ENCODE assay signal across 17 cellular contexts in the genomic region with DNA sequence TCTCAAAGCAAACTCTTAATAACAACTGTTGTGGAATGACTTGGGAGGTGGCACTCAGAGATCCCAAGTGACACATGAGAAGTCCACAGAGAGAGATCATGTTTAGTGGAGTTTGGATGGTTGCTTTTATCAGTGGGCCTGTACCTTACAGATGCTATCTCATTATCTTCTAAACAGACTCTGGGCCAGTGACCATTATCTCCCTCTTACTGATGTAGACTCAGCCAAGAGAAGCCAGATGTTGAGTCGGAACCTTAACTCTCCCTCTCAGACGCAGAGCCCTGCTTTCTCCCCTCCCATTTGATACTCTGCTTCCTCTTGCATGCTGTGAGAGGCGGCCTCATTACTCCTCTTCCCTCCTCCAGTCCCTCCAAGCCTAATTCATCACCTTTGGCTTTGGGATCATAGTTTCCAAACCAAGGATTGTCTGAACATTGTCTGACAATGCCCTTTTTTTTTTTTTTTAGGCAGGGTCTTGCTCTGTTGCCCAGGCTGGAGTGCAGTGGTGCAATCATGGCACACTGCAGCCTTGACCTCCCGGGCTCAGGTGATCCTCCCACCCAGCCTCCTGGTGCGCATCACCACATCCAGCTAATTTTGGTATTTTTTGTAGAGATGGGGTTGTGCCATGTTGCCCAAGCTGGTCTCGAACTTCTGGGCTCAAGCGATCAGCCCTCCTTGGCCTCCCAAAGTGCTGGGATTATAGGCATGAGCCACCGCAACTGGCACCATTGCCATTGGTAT. TPM values are rescaled to one million over a fixed set of nuclear protein-coding genes. Genes with fewer than 3 reads are reported as not detected.
A peak's percentile ranks its signal among the peaks of the same experiment; 100 is the strongest.
DNase-seq lines count a peak whose midpoint lies in the region; ATAC-seq and TF ChIP-seq lines count a peak whose summit lies in the region.
"Had no signal": no experiment of that assay in that cellular context is flagged by ENCODE, and none has a peak within 500 bp of the region (broad histone marks: within the 10 kb centered on the region; RNA-seq: fewer than 3 reads in every experiment).

No MANE protein-coding gene starts in this region.

- H3K36me3 ChIP-seq in BLaER1 (no peaks in the 10 kb centered on the region), HUES64 (ENCODE audit: insufficient read depth, low read length) (no peaks in the 10 kb centered on the region), ectodermal cell (ENCODE audit: control insufficient read depth, insufficient read depth, low read length) (no peaks in the 10 kb centered on the region), tibial nerve (no peaks in the 10 kb centered on the region), testis (ENCODE audit: low read depth, missing control alignments) (no peaks in the 10 kb centered on the region)
- no peaks in the 10 kb centered on the region for H3K36me3 ChIP-seq in naive thymus-derived CD4-positive, alpha-beta T cell (ENCODE audit: control insufficient read depth in 2 of 3, insufficient read depth in 3 of 3, low read length in 3 of 3)
- H3K36me3 ChIP-seq: colonic mucosa had no signal

- H3K9me3 ChIP-seq in BLaER1 (no peaks in the 10 kb centered on the region), HUES64 (ENCODE audit: insufficient read depth, low read depth, low read length) (no peaks in the 10 kb centered on the region), ectodermal cell (ENCODE audit: control insufficient read depth, low read length) (no peaks in the 10 kb centered on the region), tibial nerve (no peaks in the 10 kb centered on the region), testis (no peaks in the 10 kb centered on the region)
- no peaks in the 10 kb centered on the region for H3K9me3 ChIP-seq in naive thymus-derived CD4-positive, alpha-beta T cell (ENCODE audit: control insufficient read depth in 2 of 3, low read length in 3 of 3)
- H3K9me3 ChIP-seq: colonic mucosa had no signal

- no peak for TF ChIP-seq POLR2A in tibial nerve (IDR thresholded peaks at IDR 0.05)
- no peak for TF ChIP-seq POLR2A in testis (IDR thresholded peaks at IDR 0.05)

- H3K4me1 ChIP-seq in BLaER1 (peaks cover 73% of the 10 kb centered on the region), HUES64 (ENCODE audit: insufficient read depth, low read length) (peaks cover 33% of the 10 kb centered on the region), ectodermal cell (ENCODE audit: control insufficient read depth, insufficient read depth, low read length) (peaks cover 21% of the 10 kb centered on the region), tibial nerve (peaks cover 0 to 52% (median 27%) of the 10 kb centered on the region in 4 donors), testis (peaks cover 52% of the 10 kb centered on the region)
- peaks cover 10 to 28% of the 10 kb centered on the region in 2 donors for H3K4me1 ChIP-seq in naive thymus-derived CD4-positive, alpha-beta T cell (ENCODE audit: control insufficient read depth in 2 of 2, insufficient read depth in 2 of 2, low read length in 2 of 2)

- no peaks in the 10 kb centered on the region for H3K36me3 Mint-ChIP-seq in naive thymus-derived CD4-positive, alpha-beta T cell

- peak overlapping the region; percentile 96; the same call in 1 of the 2 replicates for H3K4me2 ChIP-seq in BLaER1

- H3K27ac ChIP-seq in BLaER1 (no peak overlapping the region), HUES64 (ENCODE audit: low read depth, low read length) (peak overlapping the region; percentile 88), ectodermal cell (ENCODE audit: insufficient read depth, low read depth, low read length, poor library complexity, severe bottlenecking) (peak overlapping the region; percentile 88), tibial nerve (peak overlapping the region in 1 of 4 donors; percentile 98), testis (no peak overlapping the region)
- no peak overlapping the region for H3K27ac ChIP-seq in naive thymus-derived CD4-positive, alpha-beta T cell (ENCODE audit: low read depth, low read length)
- H3K27ac ChIP-seq: colonic mucosa had no signal

- WGBS in HUES64, result 64% methylated on average over 8 of the region's 8 CpGs
- 60 to 63% methylated on average over 8 of the region's 8 CpGs for WGBS in ectodermal cell, 2 experiments
- WGBS in tibial nerve, 2 donors, result 73 to 86% methylated on average over 8 of the region's 8 CpGs
- 79 to 85% methylated on average over 8 of the region's 8 CpGs for WGBS in testis, 2 donors

- no peak for DNase-seq in naive thymus-derived CD4-positive, alpha-beta T cell
- DNase-seq in tibial nerve (ENCODE audit: low spot score in 2 of 2) (no peak), GF-D8 (lab: John Stamatoyannopoulos, UW) (no peak), testis (no peak), NCI-H748 treated with DMSO at 0.1 percent for 48 hours (lab: John Stamatoyannopoulos, UW) (no peak)
- DNase-seq: activated CD4-positive, alpha-beta T cell treated with anti-CD3 and anti-CD28 coated beads, Interleukin-2, amount 50 U/mL, for 1 hour; activated T-cell treated with anti-CD3 and anti-CD28 coated beads, Interleukin-2, amount 50 U/mL, for 48 hours; colonic mucosa; kidney glomerular epithelial cell; NCI-H2029 treated with DMSO at 0.1 percent for 48 hours; stimulated activated CD4-positive, alpha-beta T cell treated with anti-CD3 and anti-CD28 coated beads, Interleukin-2, amount 100 ng/mL, for 24 hours; trophoblast cell had no signal

- H3K4me1 Mint-ChIP-seq in naive thymus-derived CD4-positive, alpha-beta T cell, result peaks cover 21 to 43% (median 31%) of the 10 kb centered on the region in 7 donors

- POLR2A ChIA-PET in naive thymus-derived CD4-positive, alpha-beta T cell (lab: Charles Lee), result interaction anchor here (0.7 to 1.1 kb wide), 2 partner anchors 9 to 55 kb away, joined by 4 to 5 read pairs; no protein-coding TSS in a partner anchor

- H3K9me3 Mint-ChIP-seq in naive thymus-derived CD4-positive, alpha-beta T cell, result no peaks in the 10 kb centered on the region

- intact Hi-C loops in naive thymus-derived CD4-positive, alpha-beta T cell (cut with micrococcal nuclease), result loop anchor here in 1 of 2 donors (5.0 to 10.0 kb wide), 3 partner anchors 158 to 398 kb away; a partner anchor contains a TSS
- intact Hi-C loops in testis (cut with DNase I; ENCODE audit: low total_unique reads), result loop anchor here (5.0 kb wide), 1 partner anchor 53 kb away; no protein-coding TSS in a partner anchor

- H3K9ac ChIP-seq in BLaER1 (no peak overlapping the region), HUES64 (ENCODE audit: low read depth, low read length) (peak overlapping the region; percentile 67; the same call in 1 of the 2 replicates)

- H3K4me3 Mint-ChIP-seq in naive thymus-derived CD4-positive, alpha-beta T cell, result no peak overlapping the region

- H3K27me3 ChIP-seq in BLaER1 (no peaks in the 10 kb centered on the region), HUES64 (ENCODE audit: insufficient read depth, low read length) (no peaks in the 10 kb centered on the region), ectodermal cell (ENCODE audit: control insufficient read depth, insufficient read depth, low read length, poor library complexity, severe bottlenecking) (no peaks in the 10 kb centered on the region), tibial nerve (no peaks in the 10 kb centered on the region), testis (no peaks in the 10 kb centered on the region)
- no peaks in the 10 kb centered on the region for H3K27me3 ChIP-seq in naive thymus-derived CD4-positive, alpha-beta T cell (ENCODE audit: control insufficient read depth in 2 of 2, insufficient read depth in 2 of 2, low read length in 2 of 2)
- H3K27me3 ChIP-seq: colonic mucosa had no signal

- H3K4me3 ChIP-seq in BLaER1 (no peak overlapping the region), HUES64 (ENCODE audit: low read length) (peak overlapping the region; percentile 72), ectodermal cell (ENCODE audit: insufficient read depth, low read depth, low read length) (peak overlapping the region; percentile 55), tibial nerve (no peak overlapping the region), testis (no peak overlapping the region)
- no peak overlapping the region for H3K4me3 ChIP-seq in naive thymus-derived CD4-positive, alpha-beta T cell (ENCODE audit: low read length)
- H3K4me3 ChIP-seq: colonic mucosa had no signal

- CTCF ChIA-PET in naive thymus-derived CD4-positive, alpha-beta T cell (lab: Charles Lee), result interaction anchor here (0.6 to 12.4 kb wide), 7 partner anchors 11 to 206 kb away, joined by 3 to 172 read pairs (median 6); no protein-coding TSS in a partner anchor

- TF ChIP-seq EP300 in tibial nerve (IDR thresholded peaks at IDR 0.05), result no peak

- no peak for ATAC-seq in naive thymus-derived CD4-positive, alpha-beta T cell

- H4K20me1 ChIP-seq in BLaER1, result peaks cover 2% of the 10 kb centered on the region; the same call in 1 of the 2 replicates

- TF ChIP-seq CTCF in tibial nerve (IDR thresholded peaks at IDR 0.05) (no peak), testis (IDR thresholded peaks at IDR 0.05) (no peak)

- H3K27me3 Mint-ChIP-seq in naive thymus-derived CD4-positive, alpha-beta T cell, result peaks cover 0 to 7% (median 0%) of the 10 kb centered on the region in 5 donors

- H3K27ac Mint-ChIP-seq in naive thymus-derived CD4-positive, alpha-beta T cell, result peak overlapping the region in 6 of 9 donors; percentile 3 to 91 (median 58)

RNA-seq across cellular contexts. Expression of a gene that starts 4.5 kb away (rescaled TPM):
- polyA plus RNA-seq in HUES64 (2013, experiment 1 of 2), result 116 TPM
- polyA plus RNA-seq in HUES64 (2013, experiment 2 of 2), result 139 TPM
- 199 TPM for polyA plus RNA-seq in ectodermal cell (2013, experiment 1 of 4)
- polyA plus RNA-seq in ectodermal cell (2013, experiment 2 of 4), result 192 TPM
- polyA plus RNA-seq in ectodermal cell (2013, experiment 3 of 4), result 170 TPM
- 192 TPM for polyA plus RNA-seq in ectodermal cell (2013, experiment 4 of 4)
- total RNA-seq in naive thymus-derived CD4-positive, alpha-beta T cell, result 10 to 100 TPM; 13.7 to 23.8 (median 18.6) TPM
- polyA plus RNA-seq in naive thymus-derived CD4-positive, alpha-beta T cell, result 1 to 10 TPM; 1.8 to 8.6 TPM
- 10 to 100 TPM; 36.7 to 60.1 (median 39.8) TPM for total RNA-seq in tibial nerve
- total RNA-seq in testis, result 10 to 100 TPM; 94.6 to 97.6 TPM
- polyA plus RNA-seq in testis (ENCODE audit: insufficient read depth, low read depth, low replicate concordance), result 33.8 TPM

RNA-seq across cellular contexts. Expression of a gene that starts 28.2 kb away (rescaled TPM):
- 31.2 TPM for polyA plus RNA-seq in HUES64 (2013, experiment 1 of 2)
- polyA plus RNA-seq in HUES64 (2013, experiment 2 of 2), result 24.7 TPM
- polyA plus RNA-seq in ectodermal cell (2013, experiment 1 of 4), result 75.3 TPM
- 80.7 TPM for polyA plus RNA-seq in ectodermal cell (2013, experiment 2 of 4)
- 49.6 TPM for polyA plus RNA-seq in ectodermal cell (2013, experiment 3 of 4)
- polyA plus RNA-seq in ectodermal cell (2013, experiment 4 of 4), result 60.3 TPM
- 10 to 100 TPM; 18.8 to 42.3 (median 32.2) TPM for total RNA-seq in naive thymus-derived CD4-positive, alpha-beta T cell
- polyA plus RNA-seq in naive thymus-derived CD4-positive, alpha-beta T cell, result 10 to 100 TPM in 1 of 2 donors, 1 to 10 TPM in 1; 8.0 to 12.1 TPM
- total RNA-seq in tibial nerve (10 to 100 TPM in 2 of 4 donors, 1 to 10 TPM in 2; 2.2 to 25.2 (median 10.1) TPM), testis (10 to 100 TPM; 23.0 to 30.6 TPM)
- 38.1 TPM for polyA plus RNA-seq in testis (ENCODE audit: insufficient read depth, low read depth, low replicate concordance)

RNA-seq across cellular contexts. Expression of a gene that starts 34.2 kb away (rescaled TPM):
- polyA plus RNA-seq in HUES64 (2013, experiment 1 of 2), result 25.4 TPM
- polyA plus RNA-seq in HUES64 (2013, experiment 2 of 2), result 23.3 TPM
- 93.5 TPM for polyA plus RNA-seq in ectodermal cell (2013, experiment 1 of 4)
- 91.2 TPM for polyA plus RNA-seq in ectodermal cell (2013, experiment 2 of 4)
- 56.0 TPM for polyA plus RNA-seq in ectodermal cell (2013, experiment 3 of 4)
- polyA plus RNA-seq in ectodermal cell (2013, experiment 4 of 4), result 65.6 TPM
- total RNA-seq in naive thymus-derived CD4-positive, alpha-beta T cell, result 10 to 100 TPM; 22.2 to 47.3 (median 37.9) TPM
- 10 to 100 TPM; 17.1 to 18.9 TPM for polyA plus RNA-seq in naive thymus-derived CD4-positive, alpha-beta T cell
- 10 to 100 TPM; 22.6 to 26.2 (median 24.7) TPM for total RNA-seq in tibial nerve
- 10 to 100 TPM; 36.5 to 45.5 TPM for total RNA-seq in testis
- 31.4 TPM for polyA plus RNA-seq in testis (ENCODE audit: insufficient read depth, low read depth, low replicate concordance)

RNA-seq across cellular contexts. Expression of a gene that starts 52.1 kb away (rescaled TPM):
- not detected for polyA plus RNA-seq in HUES64 (2013, experiment 1 of 2)
- not detected for polyA plus RNA-seq in HUES64 (2013, experiment 2 of 2)
- polyA plus RNA-seq in ectodermal cell (2013, experiment 1 of 4), result not detected
- not detected for polyA plus RNA-seq in ectodermal cell (2013, experiment 2 of 4)
- not detected for polyA plus RNA-seq in ectodermal cell (2013, experiment 3 of 4)
- polyA plus RNA-seq in ectodermal cell (2013, experiment 4 of 4), result not detected
- total RNA-seq in naive thymus-derived CD4-positive, alpha-beta T cell, result not detected
- polyA plus RNA-seq in naive thymus-derived CD4-positive, alpha-beta T cell, result under 1 TPM in 1 of 2 donors, not detected in 1; 0.34 TPM
- total RNA-seq in tibial nerve (not detected), testis (not detected)
- 0.94 TPM for polyA plus RNA-seq in testis (ENCODE audit: insufficient read depth, low read depth, low replicate concordance)
- total RNA-seq: MCF 10A; T-helper 1 cell treated with Interleukin-12 subunit alpha and Interleukin-12 subunit beta and Interleukin-4 antibody, amounts not matched to agents 30 ng/mL and 1 ng/mL, for 36 hours had no signal

Comparison
In these comparisons a context has a peak if more than half of its experiments do, and no peak if none do; other contexts are left out.
1. H3K27ac ChIP-seq: peak in HUES64 (single experiment) and ectodermal cell (single experiment); none in BLaER1 (single experiment), naive thymus-derived CD4-positive, alpha-beta T cell (single experiment) and testis (0 of 2).
2. H3K4me3 ChIP-seq: peak in HUES64 (single experiment) and ectodermal cell (single experiment); none in BLaER1 (single experiment), naive thymus-derived CD4-positive, alpha-beta T cell (single experiment), tibial nerve (0 of 4) and testis (0 of 2).